In genomic region chr19:38638461-38638860, GRCh38 we compare ENCODE assay signal across 19 cellular contexts. TPM values are rescaled to one million over a fixed set of nuclear protein-coding genes. Genes with fewer than 3 reads are reported as not detected.
DNase-seq lines count a peak whose midpoint lies in the region; ATAC-seq and TF ChIP-seq lines count a peak whose summit lies in the region.
"Had no signal": no experiment of that assay in that cellular context is flagged by ENCODE, and none has a peak within 500 bp of the region (broad histone marks: within the 10 kb centered on the region; RNA-seq: fewer than 3 reads in every experiment).

No MANE protein-coding gene starts in this region.

- H3K36me3 Mint-ChIP-seq in T-helper 1 cell treated with Interleukin-12 subunit alpha and Interleukin-12 subunit beta and Interleukin-4 antibody, amounts not matched to agents 30 μg/mL and 1 μg/mL, for 36 hours (ENCODE audit: low read depth), result peaks cover 8% of the 10 kb centered on the region
- peaks cover 17% of the 10 kb centered on the region for H3K36me3 Mint-ChIP-seq in WTC11
- H3K36me3 Mint-ChIP-seq in activated CD4-positive, alpha-beta T cell treated with anti-CD3 and anti-CD28 coated beads for 36 hours (ENCODE audit: low read depth), result peaks cover 16% of the 10 kb centered on the region
- peaks cover 18% of the 10 kb centered on the region for H3K36me3 Mint-ChIP-seq in activated CD4-positive, alpha-beta T cell treated with anti-CD3 and anti-CD28 coated beads, Interleukin-2, amount 10 ng/mL, durations not matched to agents 7 days and 5 days (ENCODE audit: low read depth)

- no peaks in the 10 kb centered on the region for H3K9me3 Mint-ChIP-seq in T-helper 1 cell treated with Interleukin-12 subunit alpha and Interleukin-12 subunit beta and Interleukin-4 antibody, amounts not matched to agents 30 μg/mL and 1 μg/mL, for 36 hours
- H3K9me3 Mint-ChIP-seq in WTC11, result no peaks in the 10 kb centered on the region
- no peaks in the 10 kb centered on the region for H3K9me3 Mint-ChIP-seq in activated CD4-positive, alpha-beta T cell treated with anti-CD3 and anti-CD28 coated beads for 36 hours (ENCODE audit: low read depth)
- no peaks in the 10 kb centered on the region for H3K9me3 Mint-ChIP-seq in activated CD4-positive, alpha-beta T cell treated with anti-CD3 and anti-CD28 coated beads, Interleukin-2, amount 10 ng/mL, durations not matched to agents 7 days and 5 days

- 86 to 93% methylated on average over 3 of the region's 3 CpGs for WGBS in esophagus squamous epithelium, 2 donors
- WGBS in smooth muscle cell (ENCODE audit: low lambda C conversion rate), result 71% methylated on average over 3 of the region's 3 CpGs

- no peak for TF ChIP-seq CTCF in WTC11 (IDR thresholded peaks at IDR 0.05)
- TF ChIP-seq CTCF in esophagus squamous epithelium (IDR thresholded peaks at IDR 0.05), result no peak
- no peak for TF ChIP-seq CTCF in smooth muscle cell (IDR thresholded peaks at IDR 0.05; ENCODE audit: borderline replicate concordance, insufficient read depth, poor library complexity, severe bottlenecking)

- intact Hi-C loops in esophagus squamous epithelium (cut with DNase I), result no loop called here
- intact Hi-C loops in activated CD4-positive, alpha-beta T cell treated with anti-CD3 and anti-CD28 coated beads for 36 hours (cut with DNase I, micrococcal nuclease), result no loop called here

- H3K4me2 ChIP-seq in smooth muscle cell, result no peak overlapping the region
- H3K4me2 ChIP-seq: BLaER1 treated with 17β-estradiol and CSF1 and Interleukin-3, amounts not matched to agents 10 nM and 100 nM had no signal

- H2AFZ ChIP-seq in smooth muscle cell (ENCODE audit: low read depth), result no peak overlapping the region

- no peak overlapping the region for H3K4me3 ChIP-seq in esophagus squamous epithelium
- H3K4me3 ChIP-seq in smooth muscle cell, result no peak overlapping the region
- H3K4me3 ChIP-seq: BLaER1 treated with 17β-estradiol and CSF1 and Interleukin-3, amounts not matched to agents 10 nM and 100 nM had no signal

- H4K20me1 ChIP-seq in smooth muscle cell (ENCODE audit: low read depth), result no peaks in the 10 kb centered on the region

- TF ChIP-seq POLR2A in esophagus squamous epithelium (IDR thresholded peaks at IDR 0.05), result no peak

- ATAC-seq in WTC11, result no peak
- no peak for ATAC-seq in activated CD4-positive, alpha-beta T cell treated with anti-CD3 and anti-CD28 coated beads for 36 hours

- H3K9me3 ChIP-seq in esophagus squamous epithelium (no peaks in the 10 kb centered on the region), smooth muscle cell (replicated peaks; ENCODE audit: low read depth) (no peaks in the 10 kb centered on the region)
- H3K9me3 ChIP-seq: BLaER1 treated with 17β-estradiol and CSF1 and Interleukin-3, amounts not matched to agents 10 nM and 100 nM had no signal

- DNase-seq in T-helper 1 cell, result no peak
- DNase-seq in WTC11 (ENCODE audit: low spot score), result no peak
- no peak for DNase-seq in esophagus squamous epithelium (lab: John Stamatoyannopoulos, UW)
- DNase-seq in smooth muscle cell (lab: John Stamatoyannopoulos, UW; ENCODE audit: unreplicated experiment), result no peak
- no peak for DNase-seq in activated CD4-positive, alpha-beta T cell treated with anti-CD3 and anti-CD28 coated beads for 36 hours
- no peak for DNase-seq in activated CD4-positive, alpha-beta T cell treated with anti-CD3 and anti-CD28 coated beads, Interleukin-2, amount 10 ng/mL, durations not matched to agents 7 days and 5 days
- DNase-seq in DMS53 treated with DMSO at 0.1 percent for 48 hours (lab: John Stamatoyannopoulos, UW; ENCODE audit: unreplicated experiment), result no peak
- DNase-seq: DMS79; GOT3; NCI-H1048; NCI-H146; NCI-H226; NCI-H526 treated with DMSO at 0.1 percent for 48 hours; NK-92 treated with Interleukin-12 subunit alpha and Interleukin-12 subunit beta, amount 100 ng/mL, for 24 hours; OCI-M1; SHP77 had no signal

- H3F3A ChIP-seq in smooth muscle cell (ENCODE audit: low read depth), result peaks cover 5% of the 10 kb centered on the region

- H3K4me1 ChIP-seq in esophagus squamous epithelium (peaks cover 33 to 82% (median 48%) of the 10 kb centered on the region in 3 donors), smooth muscle cell (ENCODE audit: low read depth) (no peaks in the 10 kb centered on the region)

- CTCF ChIA-PET in WTC11 (lab: Charles Lee), result interaction anchor here (2.2 to 5.6 kb wide), 2 partner anchors 9 to 19 kb away, joined by 8 to 101 read pairs; partner anchors contain the start of gene ACTN4
- CTCF ChIA-PET in activated CD4-positive, alpha-beta T cell treated with anti-CD3 and anti-CD28 coated beads for 36 hours (lab: Charles Lee), result interaction anchor here (0.7 to 1.0 kb wide), 2 partner anchors 234 to 407 kb away, joined by 3 read pairs; no protein-coding TSS in a partner anchor
- CTCF ChIA-PET in activated CD4-positive, alpha-beta T cell treated with anti-CD3 and anti-CD28 coated beads, Interleukin-2, amount 10 ng/mL, durations not matched to agents 7 days and 5 days (lab: Charles Lee), result interaction anchor here (0.6 to 2.9 kb wide), 4 partner anchors 9 to 236 kb away, joined by 3 to 16 read pairs (median 4); partner anchors contain the start of genes ACTN4 and FAM98C

- H3K79me2 ChIP-seq in smooth muscle cell (ENCODE audit: low read depth), result no peaks in the 10 kb centered on the region

- H3K9ac ChIP-seq in smooth muscle cell (ENCODE audit: low read depth), result no peak overlapping the region
- H3K9ac ChIP-seq: BLaER1 treated with 17β-estradiol and CSF1 and Interleukin-3, amounts not matched to agents 10 nM and 100 nM had no signal

- no peaks in the 10 kb centered on the region for H3K27me3 Mint-ChIP-seq in T-helper 1 cell treated with Interleukin-12 subunit alpha and Interleukin-12 subunit beta and Interleukin-4 antibody, amounts not matched to agents 30 μg/mL and 1 μg/mL, for 36 hours (ENCODE audit: low read depth)
- no peaks in the 10 kb centered on the region for H3K27me3 Mint-ChIP-seq in WTC11 (ENCODE audit: low read depth)
- no peaks in the 10 kb centered on the region for H3K27me3 Mint-ChIP-seq in activated CD4-positive, alpha-beta T cell treated with anti-CD3 and anti-CD28 coated beads for 36 hours
- no peaks in the 10 kb centered on the region for H3K27me3 Mint-ChIP-seq in activated CD4-positive, alpha-beta T cell treated with anti-CD3 and anti-CD28 coated beads, Interleukin-2, amount 10 ng/mL, durations not matched to agents 7 days and 5 days

- H3K36me3 ChIP-seq in esophagus squamous epithelium, result peaks cover 3 to 27% (median 9%) of the 10 kb centered on the region in 3 donors
- H3K36me3 ChIP-seq in smooth muscle cell (ENCODE audit: low read depth), result no peaks in the 10 kb centered on the region

- H3K27me3 ChIP-seq in esophagus squamous epithelium (no peaks in the 10 kb centered on the region), smooth muscle cell (ENCODE audit: low read depth) (no peaks in the 10 kb centered on the region)
- H3K27me3 ChIP-seq: BLaER1 treated with 17β-estradiol and CSF1 and Interleukin-3, amounts not matched to agents 10 nM and 100 nM had no signal

- H3K4me3 Mint-ChIP-seq in T-helper 1 cell treated with Interleukin-12 subunit alpha and Interleukin-12 subunit beta and Interleukin-4 antibody, amounts not matched to agents 30 μg/mL and 1 μg/mL, for 36 hours, result no peak overlapping the region
- H3K4me3 Mint-ChIP-seq in WTC11, result no peak overlapping the region
- H3K4me3 Mint-ChIP-seq in activated CD4-positive, alpha-beta T cell treated with anti-CD3 and anti-CD28 coated beads for 36 hours, result no peak overlapping the region
- H3K4me3 Mint-ChIP-seq in activated CD4-positive, alpha-beta T cell treated with anti-CD3 and anti-CD28 coated beads, Interleukin-2, amount 10 ng/mL, durations not matched to agents 7 days and 5 days, result no peak overlapping the region

- POLR2A ChIA-PET in WTC11 (lab: Charles Lee), result no interaction called here
- POLR2A ChIA-PET in activated CD4-positive, alpha-beta T cell treated with anti-CD3 and anti-CD28 coated beads for 36 hours (lab: Charles Lee), result no interaction called here
- POLR2A ChIA-PET in activated CD4-positive, alpha-beta T cell treated with anti-CD3 and anti-CD28 coated beads, Interleukin-2, amount 10 ng/mL, durations not matched to agents 7 days and 5 days (lab: Charles Lee), result no interaction called here

- H3K27ac Mint-ChIP-seq in T-helper 1 cell treated with Interleukin-12 subunit alpha and Interleukin-12 subunit beta and Interleukin-4 antibody, amounts not matched to agents 30 μg/mL and 1 μg/mL, for 36 hours, result peak overlapping the region; percentile 20
- peak overlapping the region; percentile 36; the same call in 1 of the 2 replicates for H3K27ac Mint-ChIP-seq in WTC11
- H3K27ac Mint-ChIP-seq in activated CD4-positive, alpha-beta T cell treated with anti-CD3 and anti-CD28 coated beads for 36 hours, result no peak overlapping the region
- no peak overlapping the region for H3K27ac Mint-ChIP-seq in activated CD4-positive, alpha-beta T cell treated with anti-CD3 and anti-CD28 coated beads, Interleukin-2, amount 10 ng/mL, durations not matched to agents 7 days and 5 days

- H3K27ac ChIP-seq in esophagus squamous epithelium (peak overlapping the region; percentile 18 to 84 (median 82)), smooth muscle cell (ENCODE audit: low read depth) (peak overlapping the region; percentile 62)
- H3K27ac ChIP-seq: 22Rv1; BLaER1 treated with 17β-estradiol and CSF1 and Interleukin-3, amounts not matched to agents 10 nM and 100 nM had no signal

- peaks cover 24% of the 10 kb centered on the region for H3K4me1 Mint-ChIP-seq in T-helper 1 cell treated with Interleukin-12 subunit alpha and Interleukin-12 subunit beta and Interleukin-4 antibody, amounts not matched to agents 30 μg/mL and 1 μg/mL, for 36 hours (ENCODE audit: low read depth)
- H3K4me1 Mint-ChIP-seq in WTC11, result peaks cover 27% of the 10 kb centered on the region
- peaks cover 28% of the 10 kb centered on the region for H3K4me1 Mint-ChIP-seq in activated CD4-positive, alpha-beta T cell treated with anti-CD3 and anti-CD28 coated beads for 36 hours
- peaks cover 50% of the 10 kb centered on the region for H3K4me1 Mint-ChIP-seq in activated CD4-positive, alpha-beta T cell treated with anti-CD3 and anti-CD28 coated beads, Interleukin-2, amount 10 ng/mL, durations not matched to agents 7 days and 5 days

RNA-seq across cellular contexts. Expression of gene ACTN4, which starts 9.0 kb away (rescaled TPM):
- total RNA-seq in WTC11 (2021) (484 to 511 TPM (median 506 TPM) in 3 replicates), esophagus squamous epithelium (100 to 1,000 TPM; 302 to 705 (median 414) TPM), smooth muscle cell (311 TPM in 2 replicates)
- 53.8 and 60.4 TPM in 2 replicates for polyA plus RNA-seq in smooth muscle cell
- total RNA-seq in activated CD4-positive, alpha-beta T cell treated with anti-CD3 and anti-CD28 coated beads for 36 hours, result 100 to 1,000 TPM; 181 to 182 TPM
- total RNA-seq in activated CD4-positive, alpha-beta T cell treated with anti-CD3 and anti-CD28 coated beads, Interleukin-2, amount 10 ng/mL, durations not matched to agents 7 days and 5 days, result 100 to 1,000 TPM; 337 to 354 TPM

RNA-seq across cellular contexts. Expression of gene EIF3K, which starts 19.5 kb away (rescaled TPM):
- total RNA-seq in WTC11 (2021) (389 to 416 TPM (median 410 TPM) in 3 replicates), esophagus squamous epithelium (100 to 1,000 TPM; 437 to 578 (median 516) TPM), smooth muscle cell (324 and 334 TPM in 2 replicates)
- polyA plus RNA-seq in smooth muscle cell, result 178 and 181 TPM in 2 replicates
- total RNA-seq in activated CD4-positive, alpha-beta T cell treated with anti-CD3 and anti-CD28 coated beads for 36 hours, result 100 to 1,000 TPM; 269 to 297 TPM
- 100 to 1,000 TPM; 309 to 318 TPM for total RNA-seq in activated CD4-positive, alpha-beta T cell treated with anti-CD3 and anti-CD28 coated beads, Interleukin-2, amount 10 ng/mL, durations not matched to agents 7 days and 5 days

RNA-seq across cellular contexts. Expression of gene MAP4K1, which starts 20.7 kb away (rescaled TPM):
- 14.0 to 25.0 TPM (median 24.5 TPM) in 3 replicates for total RNA-seq in WTC11 (2021)
- total RNA-seq in esophagus squamous epithelium, result 1 to 10 TPM; 1.5 to 4.2 (median 2.7) TPM
- total RNA-seq in smooth muscle cell, result 0.22 and 2.1 TPM in 2 replicates
- polyA plus RNA-seq in smooth muscle cell, result 0.91 TPM in 1 of 2 replicates, not detected in the other
- 100 to 1,000 TPM; 195 to 198 TPM for total RNA-seq in activated CD4-positive, alpha-beta T cell treated with anti-CD3 and anti-CD28 coated beads for 36 hours
- total RNA-seq in activated CD4-positive, alpha-beta T cell treated with anti-CD3 and anti-CD28 coated beads, Interleukin-2, amount 10 ng/mL, durations not matched to agents 7 days and 5 days, result 100 to 1,000 TPM; 282 to 313 TPM

Comparison
In these comparisons a context has a peak if more than half of its experiments do, and no peak if none do; other contexts are left out.
1. H3K27ac Mint-ChIP-seq: peak in T-helper 1 cell treated with Interleukin-12 subunit alpha and Interleukin-12 subunit beta and Interleukin-4 antibody, amounts not matched to agents 30 μg/mL and 1 μg/mL, for 36 hours (single experiment) and WTC11 (single experiment); none in activated CD4-positive, alpha-beta T cell treated with anti-CD3 and anti-CD28 coated beads for 36 hours (single experiment) and activated CD4-positive, alpha-beta T cell treated with anti-CD3 and anti-CD28 coated beads, Interleukin-2, amount 10 ng/mL, durations not matched to agents 7 days and 5 days (single experiment).